13 cellular contexts compared by ENCODE assay signal in the genomic region with DNA sequence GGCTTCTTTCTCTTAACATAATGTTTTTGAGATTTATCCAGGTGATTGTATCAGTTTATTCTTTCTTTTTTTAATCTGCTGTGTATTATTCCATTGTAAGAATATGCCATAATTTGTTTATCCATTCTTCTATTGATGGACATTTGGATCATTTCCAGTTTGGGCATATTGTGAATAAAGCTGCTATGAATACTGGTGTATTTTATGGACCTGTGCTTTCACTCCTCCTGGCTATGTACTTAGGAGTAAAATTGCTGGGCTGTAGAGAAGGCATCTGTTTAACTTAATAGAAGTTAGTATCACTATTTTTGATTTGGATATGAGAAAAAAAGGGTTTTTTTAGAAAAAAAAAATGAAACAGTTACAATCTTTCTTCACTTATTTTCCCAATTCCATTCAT. TPM values are rescaled to one million over a fixed set of nuclear protein-coding genes. Genes with fewer than 3 reads are reported as not detected.
A peak's percentile ranks its signal among the peaks of the same experiment; 100 is the strongest.
DNase-seq lines count a peak whose midpoint lies in the region; ATAC-seq and TF ChIP-seq lines count a peak whose summit lies in the region.
"Had no signal": no experiment of that assay in that cellular context is flagged by ENCODE, and none has a peak within 500 bp of the region (broad histone marks: within the 10 kb centered on the region; RNA-seq: fewer than 3 reads in every experiment).

No MANE protein-coding gene starts in this region.

- intact Hi-C loops in IMR-90 (cut with micrococcal nuclease), result no loop called here

- dilution Hi-C loops in IMR-90 (cut with HindIII; ENCODE audit: low sequenced_read_pairs, unreplicated experiment), result no loop called here

- H3K27me3 Mint-ChIP-seq in CD4-positive, CD25-positive, alpha-beta regulatory T cell, result no peaks in the 10 kb centered on the region
- H3K27me3 Mint-ChIP-seq in activated naive CD8-positive, alpha-beta T cell, result no peaks in the 10 kb centered on the region
- no peaks in the 10 kb centered on the region for H3K27me3 Mint-ChIP-seq in naive thymus-derived CD8-positive, alpha-beta T cell

- H3K23ac ChIP-seq in IMR-90 (ENCODE audit: low read depth, low read length), result no peak overlapping the region

- H3K4me1 Mint-ChIP-seq in CD4-positive, CD25-positive, alpha-beta regulatory T cell, result peaks cover 29 to 87% (median 61%) of the 10 kb centered on the region in 4 donors
- H3K4me1 Mint-ChIP-seq in activated naive CD8-positive, alpha-beta T cell (ENCODE audit: low read depth), result peaks cover 76% of the 10 kb centered on the region
- peaks cover 19 to 80% (median 65%) of the 10 kb centered on the region in 4 donors for H3K4me1 Mint-ChIP-seq in naive thymus-derived CD8-positive, alpha-beta T cell
- H3K4me1 Mint-ChIP-seq: endodermal cell had no signal

- peaks cover 76% of the 10 kb centered on the region for H3K4me1 ChIP-seq in CD4-positive, CD25-positive, alpha-beta regulatory T cell (ENCODE audit: control insufficient read depth, insufficient read depth, low read length, poor library complexity, severe bottlenecking)
- H3K4me1 ChIP-seq in IMR-90 (ENCODE audit: control insufficient read depth, insufficient read depth, low read length), result 0 out of 2 replicates have a peak, but pooled peaks cover 2% of the 10 kb centered on the region

- H2AK5ac ChIP-seq in IMR-90 (ENCODE audit: low read depth, low read length), result no peak overlapping the region

- no peak overlapping the region for H3K4me2 ChIP-seq in IMR-90 (ENCODE audit: low read depth, low read length)

- TF ChIP-seq CTCF in IMR-90 (conservative IDR thresholded peaks at IDR 0.05; ENCODE audit: low read depth, low read length), result no peak
- TF ChIP-seq CTCF in GM13976 (IDR thresholded peaks at IDR 0.05; ENCODE audit: borderline replicate concordance, control extremely low read depth, extremely low read depth, insufficient read depth, missing control alignments), result no peak

- no peak overlapping the region for H4K5ac ChIP-seq in IMR-90 (ENCODE audit: low read depth, low read length)

- in situ Hi-C loops in IMR-90 (cut with MboI; ENCODE audit: low sequenced_read_pairs), result no loop called here
- in situ Hi-C loops in GM13976 (cut with MboI; ENCODE audit: low sequenced_read_pairs, unreplicated experiment), result loop anchor here (5.0 to 25.0 kb wide), 3 partner anchors 163 to 568 kb away; partner anchors contain the start of gene TCEANC

- H3K9me1 ChIP-seq in IMR-90 (ENCODE audit: insufficient read depth, low read length), result no peaks in the 10 kb centered on the region

- no peak overlapping the region for H3K4ac ChIP-seq in IMR-90 (ENCODE audit: low read depth, low read length)

- no peak overlapping the region for H4K8ac ChIP-seq in IMR-90 (ENCODE audit: low read depth in 2 of 2, low read length in 2 of 2)

- POLR2A ChIA-PET in IMR-90 (lab: Charles Lee; ENCODE audit: unreplicated experiment), result no interaction called here
- POLR2A ChIA-PET in naive thymus-derived CD8-positive, alpha-beta T cell (lab: Charles Lee), result interaction anchor here (13.7 kb wide), 1 partner anchor 146 kb away, joined by 238 read pairs; no protein-coding TSS in a partner anchor

- no peak overlapping the region for H4K91ac ChIP-seq in IMR-90 (ENCODE audit: insufficient read depth, low read depth, low read length)

- no peak overlapping the region for H2BK20ac ChIP-seq in IMR-90 (ENCODE audit: low read depth, low read length)

- H4K20me1 ChIP-seq in IMR-90 (ENCODE audit: insufficient read depth, low read length), result no peaks in the 10 kb centered on the region

- BruUV-seq in IMR-90 (replicated peaks; lab: Mats Ljungman, UMichigan), result no TSS peak

- H3K9me3 Mint-ChIP-seq in CD4-positive, CD25-positive, alpha-beta regulatory T cell, result no peaks in the 10 kb centered on the region
- H3K9me3 Mint-ChIP-seq in activated naive CD8-positive, alpha-beta T cell (ENCODE audit: low read depth), result no peaks in the 10 kb centered on the region
- peaks cover 0 to 4% (median 0%) of the 10 kb centered on the region in 9 donors for H3K9me3 Mint-ChIP-seq in naive thymus-derived CD8-positive, alpha-beta T cell

- H3K79me1 ChIP-seq in IMR-90 (ENCODE audit: low read depth in 1 of 2, low read length in 2 of 2), result no peaks in the 10 kb centered on the region

- no peak overlapping the region for H3K9ac ChIP-seq in IMR-90 (ENCODE audit: low read depth, low read length)

- no peaks in the 10 kb centered on the region for H3K36me3 ChIP-seq in CD4-positive, CD25-positive, alpha-beta regulatory T cell (ENCODE audit: control insufficient read depth, insufficient read depth, low read length)
- no peaks in the 10 kb centered on the region for H3K36me3 ChIP-seq in IMR-90 (ENCODE audit: control insufficient read depth, insufficient read depth, low read length)

- H3K36me3 Mint-ChIP-seq in CD4-positive, CD25-positive, alpha-beta regulatory T cell, result no peaks in the 10 kb centered on the region
- H3K36me3 Mint-ChIP-seq in activated naive CD8-positive, alpha-beta T cell, result no peaks in the 10 kb centered on the region
- H3K36me3 Mint-ChIP-seq in naive thymus-derived CD8-positive, alpha-beta T cell, result no peaks in the 10 kb centered on the region

- H2AK9ac ChIP-seq in IMR-90 (replicated peaks; ENCODE audit: low read depth, low read length, poor library complexity), result no peak overlapping the region

- TF ChIP-seq RAD21 in IMR-90 (IDR thresholded peaks at IDR 0.05; ENCODE audit: low read length), result no peak

- H3K27ac Mint-ChIP-seq in CD4-positive, CD25-positive, alpha-beta regulatory T cell, result peak overlapping the region; percentile 92 to 98 (median 95)
- H3K27ac Mint-ChIP-seq in activated naive CD8-positive, alpha-beta T cell, result peak overlapping the region; percentile 93
- H3K27ac Mint-ChIP-seq in naive thymus-derived CD8-positive, alpha-beta T cell, result peak overlapping the region; percentile 14 to 98 (median 92)
- H3K27ac Mint-ChIP-seq: endodermal cell had no signal

- no peak for ATAC-seq in CD4-positive, CD25-positive, alpha-beta regulatory T cell (ENCODE audit: low read depth in 2 of 2)
- no peak for ATAC-seq in IMR-90 (ENCODE audit: low read depth)
- no peak for ATAC-seq in naive thymus-derived CD8-positive, alpha-beta T cell

- TF ChIP-seq POLR2A in IMR-90 (IDR thresholded peaks at IDR 0.05; ENCODE audit: low read depth, low read length), result no peak

- 0 out of 2 replicates have a peak overlapping the region, but pooled peaks have one; percentile 0 for H3K56ac ChIP-seq in IMR-90 (ENCODE audit: extremely low read depth, insufficient read depth, low read length)

- H3K14ac ChIP-seq in IMR-90 (replicated peaks; ENCODE audit: low read depth, low read length), result no peak overlapping the region

- DNase-seq in CD4-positive, CD25-positive, alpha-beta regulatory T cell, result no peak
- DNase-seq in IMR-90, result no peak
- DNase-seq in naive thymus-derived CD8-positive, alpha-beta T cell, result no peak
- no peak for DNase-seq in NCI-H1436 treated with DMSO at 0.1 percent for 48 hours (lab: John Stamatoyannopoulos, UW)
- DNase-seq in GM13976 (ENCODE audit: low spot score), result no peak
- DNase-seq in AG08396 (ENCODE audit: low spot score), result no peak
- DNase-seq: endodermal cell, kidney, NCI-H2029, retina, SW 1271 had no signal

- H3K4me3 ChIP-seq in CD4-positive, CD25-positive, alpha-beta regulatory T cell (ENCODE audit: low read depth, low read length), result peak overlapping the region; percentile 66
- no peak overlapping the region for H3K4me3 ChIP-seq in IMR-90 (ENCODE audit: insufficient read depth, low read depth, low read length)

- H3K27me3 ChIP-seq in CD4-positive, CD25-positive, alpha-beta regulatory T cell (ENCODE audit: control insufficient read depth, insufficient read depth, low read length), result no peaks in the 10 kb centered on the region
- no peaks in the 10 kb centered on the region for H3K27me3 ChIP-seq in IMR-90 (ENCODE audit: control insufficient read depth, insufficient read depth, low read length)

- no peaks in the 10 kb centered on the region for H3K9me3 ChIP-seq in CD4-positive, CD25-positive, alpha-beta regulatory T cell (ENCODE audit: control insufficient read depth in 2 of 2, low read length in 2 of 2)
- H3K9me3 ChIP-seq in IMR-90 (ENCODE audit: control insufficient read depth, insufficient read depth, low read length), result no peaks in the 10 kb centered on the region

- no peak overlapping the region for H2BK15ac ChIP-seq in IMR-90 (ENCODE audit: low read depth, low read length)

- H2BK5ac ChIP-seq in IMR-90 (ENCODE audit: low read depth, low read length, poor library complexity, severe bottlenecking), result no peak overlapping the region

- H3K18ac ChIP-seq in IMR-90 (ENCODE audit: low read depth, low read length), result no peak overlapping the region

- CTCF ChIA-PET in IMR-90 (lab: Yijun Ruan, JAX), result no interaction called here

- H2BK120ac ChIP-seq in IMR-90 (ENCODE audit: low read depth, low read length), result no peak overlapping the region

- H3K4me3 Mint-ChIP-seq in CD4-positive, CD25-positive, alpha-beta regulatory T cell, result peak overlapping the region; percentile 47 to 84 (median 76)
- H3K4me3 Mint-ChIP-seq in activated naive CD8-positive, alpha-beta T cell, result no peak overlapping the region
- H3K4me3 Mint-ChIP-seq in naive thymus-derived CD8-positive, alpha-beta T cell, result peak overlapping the region in 3 of 10 donors; percentile 43 to 85 (median 70)
- H3K4me3 Mint-ChIP-seq: endodermal cell had no signal

- H2AFZ ChIP-seq in IMR-90 (replicated peaks; ENCODE audit: low read length, poor library complexity), result no peak overlapping the region

- H3K27ac ChIP-seq in CD4-positive, CD25-positive, alpha-beta regulatory T cell (ENCODE audit: insufficient read depth, low read length, poor library complexity, severe bottlenecking), result peak overlapping the region; percentile 96
- no peak overlapping the region for H3K27ac ChIP-seq in IMR-90 (ENCODE audit: insufficient read depth, low read length)

TF ChIP-seq in IMR-90, 13 proteins besides CTCF, POLR2A, EP300 and RAD21:
- TF ChIP-seq CHD1 (IDR thresholded peaks at IDR 0.05; ENCODE audit: low read depth, low read length) (no peak), ELK1 (IDR thresholded peaks at IDR 0.05; ENCODE audit: borderline replicate concordance, low read depth, low read length) (no peak), SMC3 (IDR thresholded peaks at IDR 0.05; ENCODE audit: low read depth, low read length) (no peak)

RNA-seq across cellular contexts. Expression of gene FAM9C, which starts 50.0 kb away (rescaled TPM):
- not detected for total RNA-seq in CD4-positive, CD25-positive, alpha-beta regulatory T cell
- not detected for polyA plus RNA-seq in CD4-positive, CD25-positive, alpha-beta regulatory T cell
- total RNA-seq in IMR-90 (2012; rRNA removed), result not detected in 2 replicates
- polyA plus RNA-seq in IMR-90 (2012; rRNA removed), result not detected in 2 replicates
- not detected in 2 replicates for polyA plus RNA-seq in IMR-90 (2012; cell fraction: cytosol; rRNA removed)
- polyA plus RNA-seq in IMR-90 (2012; cell fraction: nucleus; rRNA removed; ENCODE audit: low replicate concordance), result not detected in 2 replicates
- total RNA-seq in naive thymus-derived CD8-positive, alpha-beta T cell, result not detected
- polyA plus RNA-seq in naive thymus-derived CD8-positive, alpha-beta T cell, result not detected
- total RNA-seq: endodermal cell, kidney, LHCN-M2 had no signal
